8 cellular contexts compared by ENCODE assay signal in genomic region chr6:13710552-13711383, GRCh38. TPM values are rescaled to one million over a fixed set of nuclear protein-coding genes. Genes with fewer than 3 reads are reported as not detected.
DNase-seq lines count a peak whose midpoint lies in the region; ATAC-seq and TF ChIP-seq lines count a peak whose summit lies in the region.

No MANE protein-coding gene starts in this region.

- peak; percentile 49 for DNase-seq in Daoy (ENCODE audit: low read depth)
- DNase-seq in KBM-7 = peak; percentile 39
- DNase-seq in activated CD4-positive, alpha-beta T cell treated with anti-CD3 and anti-CD28 coated beads for 4 hours = peak; percentile 33 to 35
- DNase-seq in ecto neural progenitor cell (ENCODE audit: low spot score) = peak; percentile 79
- DNase-seq in lung (ENCODE audit: low spot score) = peak; percentile 51
- DNase-seq in stimulated activated naive CD4-positive, alpha-beta T cell treated with Interleukin-2 at 50 U/mL for 16 hours (lab: John Stamatoyannopoulos, UW) = peak; percentile 23
- no peak for DNase-seq in amniotic stem cell (lab: John Stamatoyannopoulos, UW)

- in situ Hi-C loops in KBM-7 (cut with MboI; ENCODE audit: low pct_unique_long_range_greater_than_20kb, low sequenced_read_pairs) = no loop called here

- WGBS in lung, 2 donors = 0 to 1% methylated on average over 54 to 84 of the region's 84 CpGs

- H3K4me3 ChIP-seq in lung = peak overlapping the region; percentile 85

- ATAC-seq in GM21717 (IDR thresholded peaks at IDR 0.05; ENCODE audit: unreplicated experiment) (peak; percentile 11), lung (ENCODE audit: insufficient read depth, low FRiP score) (no peak)

- TF ChIP-seq CTCF in lung (IDR thresholded peaks at IDR 0.05; ENCODE audit: control extremely low read depth, extremely low read depth) = no peak

- H3K4me1 ChIP-seq in lung (ENCODE audit: control insufficient read depth in 2 of 2, insufficient read depth in 2 of 2, low read length in 2 of 2) = peaks cover 3 to 5% of the 10 kb centered on the region in 2 donors

- H3K9me3 ChIP-seq in lung (ENCODE audit: control insufficient read depth in 2 of 2, insufficient read depth in 1 of 2, low read length in 1 of 2) = no peaks in the 10 kb centered on the region

- no peaks in the 10 kb centered on the region for H3K27me3 ChIP-seq in lung (ENCODE audit: control insufficient read depth, insufficient read depth)

- no peaks in the 10 kb centered on the region for H3K36me3 ChIP-seq in lung (ENCODE audit: control insufficient read depth in 2 of 2, insufficient read depth in 2 of 2, low read length in 2 of 2)

- peak overlapping the region; percentile 97 to 99 for H3K27ac ChIP-seq in lung (ENCODE audit: low read depth in 1 of 2, low read length in 1 of 2)

RNA-seq across cellular contexts. Expression of gene RANBP9, which starts 0.9 kb away (rescaled TPM):
- total RNA-seq in Daoy (2014; rRNA removed; shearing (Covaris generic)) = 20.8 and 23.4 TPM in 2 replicates
- 10 to 100 TPM; 32.1 to 50.4 TPM for total RNA-seq in lung
- 10 to 100 TPM; 16.6 to 18.8 TPM for polyA plus RNA-seq in lung
